In the genomic region with DNA sequence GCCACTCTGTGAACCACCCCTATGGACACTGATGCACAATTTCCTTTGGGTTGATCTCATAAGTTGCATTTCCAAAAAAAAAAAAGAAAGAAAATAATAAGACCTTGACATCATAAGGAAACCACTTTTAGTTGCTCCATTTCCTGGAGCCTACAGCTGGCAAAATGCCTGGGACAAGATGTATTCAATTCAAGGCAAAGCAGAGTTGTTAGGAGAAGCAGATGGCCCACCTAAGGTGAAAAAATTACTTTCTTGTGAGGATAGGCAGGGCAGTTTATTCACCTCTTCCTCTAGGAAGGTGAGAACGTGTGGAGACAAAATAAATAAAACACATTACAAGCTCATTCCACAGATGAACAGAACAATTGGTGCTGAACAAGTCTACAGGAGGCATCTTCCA, we compare ENCODE assay signal across 21 cellular contexts. TPM values are rescaled to one million over a fixed set of nuclear protein-coding genes. Genes with fewer than 3 reads are reported as not detected.
DNase-seq lines count a peak whose midpoint lies in the region; ATAC-seq and TF ChIP-seq lines count a peak whose summit lies in the region.
"Had no signal": no experiment of that assay in that cellular context is flagged by ENCODE, and none has a peak within 500 bp of the region (broad histone marks: within the 10 kb centered on the region; RNA-seq: fewer than 3 reads in every experiment).

No MANE protein-coding gene starts in this region.

- no peaks in the 10 kb centered on the region for H3K9me3 Mint-ChIP-seq in activated CD8-positive, alpha-beta T cell treated with anti-CD3 and anti-CD28 coated beads for 36 hours
- no peaks in the 10 kb centered on the region for H3K9me3 Mint-ChIP-seq in stimulated activated effector memory CD8-positive, alpha-beta T cell treated with anti-CD3 and anti-CD28 coated beads, Interleukin-12 subunit alpha, Interleukin-12 subunit beta, amount 100 ng/mL, for 72 hours
- H3K9me3 Mint-ChIP-seq: activated CD4-positive, alpha-beta memory T cell treated with anti-CD3 and anti-CD28 coated beads for 36 hours; activated naive CD4-positive, alpha-beta T cell treated with anti-CD3 and anti-CD28 coated beads for 36 hours; activated T-cell treated with anti-CD3 and anti-CD28 coated beads, Interleukin-2, amount 50 U/mL, for 24 hours; naive thymus-derived CD8-positive, alpha-beta T cell had no signal

- no peak for TF ChIP-seq CTCF in activated CD8-positive, alpha-beta T cell treated with anti-CD3 and anti-CD28 coated beads for 36 hours (IDR thresholded peaks at IDR 0.05)

- no peak for ATAC-seq in activated CD8-positive, alpha-beta T cell treated with anti-CD3 and anti-CD28 coated beads for 36 hours
- ATAC-seq in stimulated activated effector memory CD8-positive, alpha-beta T cell treated with anti-CD3 and anti-CD28 coated beads, Interleukin-12 subunit alpha, Interleukin-12 subunit beta, amount 100 ng/mL, for 72 hours, result no peak
- ATAC-seq: esophagus mucosa; naive thymus-derived CD8-positive, alpha-beta T cell had no signal

- POLR2A ChIA-PET in activated CD8-positive, alpha-beta T cell treated with anti-CD3 and anti-CD28 coated beads for 36 hours (lab: Charles Lee), result no interaction called here

- intact Hi-C loops in activated CD8-positive, alpha-beta T cell treated with anti-CD3 and anti-CD28 coated beads for 36 hours (cut with micrococcal nuclease), result no loop called here

- no peaks in the 10 kb centered on the region for H3K4me1 Mint-ChIP-seq in activated CD8-positive, alpha-beta T cell treated with anti-CD3 and anti-CD28 coated beads for 36 hours (ENCODE audit: low read depth)
- H3K4me1 Mint-ChIP-seq in stimulated activated effector memory CD8-positive, alpha-beta T cell treated with anti-CD3 and anti-CD28 coated beads, Interleukin-12 subunit alpha, Interleukin-12 subunit beta, amount 100 ng/mL, for 72 hours, result no peaks in the 10 kb centered on the region
- H3K4me1 Mint-ChIP-seq: B cell; naive thymus-derived CD8-positive, alpha-beta T cell had no signal

- no peak overlapping the region for H3K4me3 Mint-ChIP-seq in activated CD8-positive, alpha-beta T cell treated with anti-CD3 and anti-CD28 coated beads for 36 hours
- H3K4me3 Mint-ChIP-seq in stimulated activated effector memory CD8-positive, alpha-beta T cell treated with anti-CD3 and anti-CD28 coated beads, Interleukin-12 subunit alpha, Interleukin-12 subunit beta, amount 100 ng/mL, for 72 hours, result no peak overlapping the region
- H3K4me3 Mint-ChIP-seq: activated CD4-positive, alpha-beta memory T cell treated with anti-CD3 and anti-CD28 coated beads for 36 hours; activated naive CD4-positive, alpha-beta T cell treated with anti-CD3 and anti-CD28 coated beads for 36 hours; activated T-cell treated with anti-CD3 and anti-CD28 coated beads, Interleukin-2, amount 50 U/mL, for 24 hours; B cell; naive thymus-derived CD8-positive, alpha-beta T cell had no signal

- no peaks in the 10 kb centered on the region for H3K36me3 Mint-ChIP-seq in activated CD8-positive, alpha-beta T cell treated with anti-CD3 and anti-CD28 coated beads for 36 hours (ENCODE audit: low read depth)
- peaks cover 6% of the 10 kb centered on the region for H3K36me3 Mint-ChIP-seq in stimulated activated effector memory CD8-positive, alpha-beta T cell treated with anti-CD3 and anti-CD28 coated beads, Interleukin-12 subunit alpha, Interleukin-12 subunit beta, amount 100 ng/mL, for 72 hours
- H3K36me3 Mint-ChIP-seq: activated CD4-positive, alpha-beta memory T cell treated with anti-CD3 and anti-CD28 coated beads for 36 hours; naive thymus-derived CD8-positive, alpha-beta T cell had no signal

- no peaks in the 10 kb centered on the region for H3K27me3 Mint-ChIP-seq in activated CD8-positive, alpha-beta T cell treated with anti-CD3 and anti-CD28 coated beads for 36 hours
- H3K27me3 Mint-ChIP-seq: activated CD4-positive, alpha-beta memory T cell treated with anti-CD3 and anti-CD28 coated beads for 36 hours; activated T-cell treated with anti-CD3 and anti-CD28 coated beads, Interleukin-2, amount 50 U/mL, for 24 hours; B cell had no signal

- CTCF ChIA-PET in activated CD8-positive, alpha-beta T cell treated with anti-CD3 and anti-CD28 coated beads for 36 hours (lab: Charles Lee), result interaction anchor here (1.0 to 8.8 kb wide), 6 partner anchors 10 to 400 kb away, joined by 3 to 91 read pairs (median 8); no protein-coding TSS in a partner anchor

- H3K27ac Mint-ChIP-seq in activated CD8-positive, alpha-beta T cell treated with anti-CD3 and anti-CD28 coated beads for 36 hours, result no peak overlapping the region
- H3K27ac Mint-ChIP-seq in stimulated activated effector memory CD8-positive, alpha-beta T cell treated with anti-CD3 and anti-CD28 coated beads, Interleukin-12 subunit alpha, Interleukin-12 subunit beta, amount 100 ng/mL, for 72 hours, result no peak overlapping the region
- H3K27ac Mint-ChIP-seq: activated CD4-positive, alpha-beta memory T cell treated with anti-CD3 and anti-CD28 coated beads for 36 hours; activated naive CD4-positive, alpha-beta T cell treated with anti-CD3 and anti-CD28 coated beads for 36 hours; activated T-cell treated with anti-CD3 and anti-CD28 coated beads, Interleukin-2, amount 50 U/mL, for 24 hours; B cell; naive thymus-derived CD8-positive, alpha-beta T cell had no signal

- DNase-seq in EH (ENCODE audit: low read depth) (peak; percentile 50), Kasumi-1 (lab: John Stamatoyannopoulos, UW) (peak; percentile 63), cerebellum (ENCODE audit: low spot score) (peak; percentile 7), iris pigment epithelial cell (ENCODE audit: low read depth) (peak; percentile 87), NCI-H1048 (lab: John Stamatoyannopoulos, UW) (no peak)
- DNase-seq in activated CD8-positive, alpha-beta T cell treated with anti-CD3 and anti-CD28 coated beads for 36 hours, result no peak
- no peak for DNase-seq in stimulated activated effector memory CD8-positive, alpha-beta T cell treated with anti-CD3 and anti-CD28 coated beads, Interleukin-12 subunit alpha, Interleukin-12 subunit beta, amount 100 ng/mL, for 72 hours (ENCODE audit: low spot score in 2 of 2)
- no peak for DNase-seq in stimulated activated CD4-positive, alpha-beta T cell treated with anti-CD3 and anti-CD28 coated beads, Interleukin-1b, Interleukin-23, amount 100 ng/mL, for 48 hours
- DNase-seq: activated CD4-positive, alpha-beta memory T cell treated with anti-CD3 and anti-CD28 coated beads for 36 hours; activated naive CD4-positive, alpha-beta T cell treated with anti-CD3 and anti-CD28 coated beads for 36 hours; activated T-cell treated with anti-CD3 and anti-CD28 coated beads, Interleukin-2, amount 50 U/mL, for 24 hours; hippocampal formation; kidney; naive thymus-derived CD8-positive, alpha-beta T cell; NCI-H1694; stimulated activated CD4-positive, alpha-beta T cell treated with anti-CD3 and anti-CD28 coated beads, Interleukin-4, amount 100 ng/mL, for 4 hours; T-helper 1 cell had no signal

RNA-seq across cellular contexts. Expression of a gene that starts 14.1 kb away (rescaled TPM):
- total RNA-seq in cerebellum, result 2.4 TPM
- not detected for total RNA-seq in activated CD8-positive, alpha-beta T cell treated with anti-CD3 and anti-CD28 coated beads for 36 hours
- total RNA-seq: activated CD4-positive, alpha-beta memory T cell treated with anti-CD3 and anti-CD28 coated beads for 36 hours; activated naive CD4-positive, alpha-beta T cell treated with anti-CD3 and anti-CD28 coated beads for 36 hours; B cell; dermis microvascular lymphatic vessel endothelial cell; HT-29; naive thymus-derived CD8-positive, alpha-beta T cell had no signal

RNA-seq across cellular contexts. Expression of a gene that starts 42.3 kb away (rescaled TPM):
- total RNA-seq in cerebellum, result 26.0 TPM
- 10 to 100 TPM; 40.7 to 41.1 TPM for total RNA-seq in activated CD8-positive, alpha-beta T cell treated with anti-CD3 and anti-CD28 coated beads for 36 hours

Comparison
In these comparisons a context has a peak if more than half of its experiments do, and no peak if none do; other contexts are left out.
1. DNase-seq: peak in EH (single experiment), Kasumi-1 (2 of 2), cerebellum (single experiment) and iris pigment epithelial cell (single experiment); none in activated CD8-positive, alpha-beta T cell treated with anti-CD3 and anti-CD28 coated beads for 36 hours (single experiment), NCI-H1048 (single experiment), stimulated activated effector memory CD8-positive, alpha-beta T cell treated with anti-CD3 and anti-CD28 coated beads, Interleukin-12 subunit alpha, Interleukin-12 subunit beta, amount 100 ng/mL, for 72 hours (0 of 2) and stimulated activated CD4-positive, alpha-beta T cell treated with anti-CD3 and anti-CD28 coated beads, Interleukin-1b, Interleukin-23, amount 100 ng/mL, for 48 hours (single experiment).